In genomic region chr6:157213897-157214296, GRCh38 we compare ENCODE assay signal across 20 cellular contexts.
"Had no signal": no experiment of that assay in that cellular context is flagged by ENCODE, and none has a peak within 500 bp of the region (broad histone marks: within the 10 kb centered on the region; RNA-seq: fewer than 3 reads in every experiment).

No MANE protein-coding gene starts in this region.

- H3K36me3 ChIP-seq: lower lobe of right lung, vagina had no signal

- H3K4me3 ChIP-seq: coronary artery, lower lobe of right lung, sigmoid colon, skin epidermis, spleen, vagina had no signal

- H3K4me3 Mint-ChIP-seq: immature natural killer cell; natural killer cell; neural crest cell; stimulated activated memory B cell treated with anti-CD40 and anti-IgM and Interleukin-4, amounts not matched to agents 10 μg/mL and 1 μg/mL and 100 μg/mL, for 72 hours had no signal

- ATAC-seq: left ventricle myocardium superior; lower lobe of right lung; natural killer cell; stimulated activated naive CD8-positive, alpha-beta T cell treated with anti-CD3 and anti-CD28 coated beads, Interleukin-15, Interleukin-2, amounts not matched to agents 100 U/mL and 50 U/mL, for 24 hours had no signal

- DNase-seq: dermis blood vessel endothelial cell; hypothalamus; immature natural killer cell; left ventricle myocardium superior; lower lobe of right lung; natural killer cell; sigmoid colon; spleen; stimulated activated CD4-positive, alpha-beta T cell treated with anti-CD3 and anti-CD28 coated beads, Interleukin-4, amount 100 ng/mL, for 4 hours; stimulated activated naive CD8-positive, alpha-beta T cell treated with anti-CD3 and anti-CD28 coated beads, Interleukin-15, Interleukin-2, amounts not matched to agents 100 U/mL and 50 U/mL, for 24 hours; substantia nigra; trophoblast cell had no signal

- H3K4me1 ChIP-seq: lower lobe of right lung, parathyroid adenoma, sigmoid colon, spleen, vagina had no signal

- H3K4me1 Mint-ChIP-seq: immature natural killer cell, natural killer cell, neural crest cell had no signal

- H3K27ac Mint-ChIP-seq: natural killer cell; progenitor cell of endocrine pancreas; stimulated activated memory B cell treated with anti-CD40 and anti-IgM and Interleukin-4, amounts not matched to agents 10 μg/mL and 1 μg/mL and 100 μg/mL, for 72 hours had no signal

- H3K9me3 ChIP-seq: lower lobe of right lung, neutrophil, sigmoid colon, spleen, vagina had no signal

- H3K27ac ChIP-seq: lower lobe of right lung, neutrophil, parathyroid adenoma, sigmoid colon, skin epidermis, spleen, vagina had no signal

- H3K27me3 ChIP-seq: neutrophil, sigmoid colon, vagina had no signal

- H3K36me3 Mint-ChIP-seq: immature natural killer cell, natural killer cell had no signal

- H3K27me3 Mint-ChIP-seq: progenitor cell of endocrine pancreas; stimulated activated memory B cell treated with anti-CD40 and anti-IgM and Interleukin-4, amounts not matched to agents 10 μg/mL and 1 μg/mL and 100 μg/mL, for 72 hours had no signal

- H3K9me3 Mint-ChIP-seq: immature natural killer cell; natural killer cell; neural crest cell; stimulated activated memory B cell treated with anti-CD40 and anti-IgM and Interleukin-4, amounts not matched to agents 10 μg/mL and 1 μg/mL and 100 μg/mL, for 72 hours had no signal
